In genomic region chr2:175630319-175631246, GRCh38 we compare ENCODE assay signal across 1 cellular context.
A peak's percentile ranks its signal among the peaks of the same experiment; 100 is the strongest.
TF ChIP-seq lines count a peak whose summit lies in the region.

No MANE protein-coding gene starts in this region.

TF ChIP-seq in HepG2, 621 proteins besides CTCF, POLR2A, EP300 and RAD21 (continued from another document and continues in another):
- TF ChIP-seq MAFK (conservative IDR thresholded peaks at IDR 0.05 in 1 of 2, IDR thresholded peaks at IDR 0.05 in 1 of 2; ENCODE audit: low read length in 2 of 2): peak; percentile 41 to 74
- no peak for TF ChIP-seq ZNF879 (CRISPR knock-in tag; IDR thresholded peaks at IDR 0.05)
- peak; percentile 59; the same call in 1 of the 2 replicates for TF ChIP-seq HOMEZ (CRISPR knock-in tag; IDR thresholded peaks at IDR 0.05; ENCODE audit: low read depth)
- no peak for TF ChIP-seq SOX13 (IDR thresholded peaks at IDR 0.05)
- peak in 1 of 2 experiments; percentile 67; a peak in 2 of 4 replicates for TF ChIP-seq SOX13 (CRISPR knock-in tag; conservative IDR thresholded peaks at IDR 0.05 in 1 of 2, IDR thresholded peaks at IDR 0.05 in 1 of 2)
- peak; percentile 44; the same call in 1 of the 2 replicates for TF ChIP-seq TBX2 (CRISPR knock-in tag; IDR thresholded peaks at IDR 0.05; ENCODE audit: borderline replicate concordance)
- 0 out of 2 replicates have a peak, but pooled peaks have one; percentile 30 for TF ChIP-seq EED (CRISPR knock-in tag; IDR thresholded peaks at IDR 0.05)
- TF ChIP-seq NR2F1 (CRISPR knock-in tag; IDR thresholded peaks at IDR 0.05): 0 out of 4 replicates have a peak, but pooled peaks of 1 of the 2 experiments have one; percentile 15
- peak; percentile 28; the same call in 1 of the 2 replicates for TF ChIP-seq RXRB (CRISPR knock-in tag; IDR thresholded peaks at IDR 0.05; ENCODE audit: borderline replicate concordance)
- peak; percentile 32 for TF ChIP-seq FOSL2 (CRISPR knock-in tag; IDR thresholded peaks at IDR 0.05)
- TF ChIP-seq MTA1 (CRISPR knock-in tag; IDR thresholded peaks at IDR 0.05; ENCODE audit: borderline replicate concordance): no peak
- TF ChIP-seq FOXP1 (IDR thresholded peaks at IDR 0.05): no peak
- peak; percentile 23; the same call in 1 of the 2 replicates for TF ChIP-seq FOXP1 (CRISPR knock-in tag; IDR thresholded peaks at IDR 0.05)
- TF ChIP-seq, protein P1, sequence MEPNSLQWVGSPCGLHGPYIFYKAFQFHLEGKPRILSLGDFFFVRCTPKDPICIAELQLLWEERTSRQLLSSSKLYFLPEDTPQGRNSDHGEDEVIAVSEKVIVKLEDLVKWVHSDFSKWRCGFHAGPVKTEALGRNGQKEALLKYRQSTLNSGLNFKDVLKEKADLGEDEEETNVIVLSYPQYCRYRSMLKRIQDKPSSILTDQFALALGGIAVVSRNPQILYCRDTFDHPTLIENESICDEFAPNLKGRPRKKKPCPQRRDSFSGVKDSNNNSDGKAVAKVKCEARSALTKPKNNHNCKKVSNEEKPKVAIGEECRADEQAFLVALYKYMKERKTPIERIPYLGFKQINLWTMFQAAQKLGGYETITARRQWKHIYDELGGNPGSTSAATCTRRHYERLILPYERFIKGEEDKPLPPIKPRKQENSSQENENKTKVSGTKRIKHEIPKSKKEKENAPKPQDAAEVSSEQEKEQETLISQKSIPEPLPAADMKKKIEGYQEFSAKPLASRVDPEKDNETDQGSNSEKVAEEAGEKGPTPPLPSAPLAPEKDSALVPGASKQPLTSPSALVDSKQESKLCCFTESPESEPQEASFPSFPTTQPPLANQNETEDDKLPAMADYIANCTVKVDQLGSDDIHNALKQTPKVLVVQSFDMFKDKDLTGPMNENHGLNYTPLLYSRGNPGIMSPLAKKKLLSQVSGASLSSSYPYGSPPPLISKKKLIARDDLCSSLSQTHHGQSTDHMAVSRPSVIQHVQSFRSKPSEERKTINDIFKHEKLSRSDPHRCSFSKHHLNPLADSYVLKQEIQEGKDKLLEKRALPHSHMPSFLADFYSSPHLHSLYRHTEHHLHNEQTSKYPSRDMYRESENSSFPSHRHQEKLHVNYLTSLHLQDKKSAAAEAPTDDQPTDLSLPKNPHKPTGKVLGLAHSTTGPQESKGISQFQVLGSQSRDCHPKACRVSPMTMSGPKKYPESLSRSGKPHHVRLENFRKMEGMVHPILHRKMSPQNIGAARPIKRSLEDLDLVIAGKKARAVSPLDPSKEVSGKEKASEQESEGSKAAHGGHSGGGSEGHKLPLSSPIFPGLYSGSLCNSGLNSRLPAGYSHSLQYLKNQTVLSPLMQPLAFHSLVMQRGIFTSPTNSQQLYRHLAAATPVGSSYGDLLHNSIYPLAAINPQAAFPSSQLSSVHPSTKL (CRISPR knock-in tag; IDR thresholded peaks at IDR 0.05): peak; percentile 59
- peak; percentile 12; the same call in 1 of the 2 replicates for TF ChIP-seq ELF3 (CRISPR knock-in tag; IDR thresholded peaks at IDR 0.05)
- TF ChIP-seq, protein P2, sequence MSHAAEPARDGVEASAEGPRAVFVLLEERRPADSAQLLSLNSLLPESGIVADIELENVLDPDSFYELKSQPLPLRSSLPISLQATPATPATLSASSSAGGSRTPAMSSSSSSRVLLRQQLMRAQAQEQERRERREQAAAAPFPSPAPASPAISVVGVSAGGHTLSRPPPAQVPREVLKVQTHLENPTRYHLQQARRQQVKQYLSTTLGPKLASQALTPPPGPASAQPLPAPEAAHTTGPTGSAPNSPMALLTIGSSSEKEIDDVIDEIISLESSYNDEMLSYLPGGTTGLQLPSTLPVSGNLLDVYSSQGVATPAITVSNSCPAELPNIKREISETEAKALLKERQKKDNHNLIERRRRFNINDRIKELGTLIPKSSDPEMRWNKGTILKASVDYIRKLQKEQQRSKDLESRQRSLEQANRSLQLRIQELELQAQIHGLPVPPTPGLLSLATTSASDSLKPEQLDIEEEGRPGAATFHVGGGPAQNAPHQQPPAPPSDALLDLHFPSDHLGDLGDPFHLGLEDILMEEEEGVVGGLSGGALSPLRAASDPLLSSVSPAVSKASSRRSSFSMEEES (CRISPR knock-in tag; IDR thresholded peaks at IDR 0.05): peak; percentile 15; the same call in 1 of the 2 replicates
- peak; percentile 69 for TF ChIP-seq CEBPG (CRISPR knock-in tag; IDR thresholded peaks at IDR 0.05)
- TF ChIP-seq GZF1 (CRISPR knock-in tag; IDR thresholded peaks at IDR 0.05): no peak
- no peak for TF ChIP-seq FOXA1 (IDR thresholded peaks at IDR 0.05)
- TF ChIP-seq FOXA1 (CRISPR knock-in tag; IDR thresholded peaks at IDR 0.05): peak; percentile 91
- no peak for TF ChIP-seq PAX8 (CRISPR knock-in tag; IDR thresholded peaks at IDR 0.05; ENCODE audit: borderline replicate concordance)
- 0 out of 2 replicates have a peak, but pooled peaks have one; percentile 14 for TF ChIP-seq ATF1 (CRISPR knock-in tag; IDR thresholded peaks at IDR 0.05)
- TF ChIP-seq GATAD2A (CRISPR knock-in tag; IDR thresholded peaks at IDR 0.05): peak; percentile 38; the same call in 1 of the 2 replicates
- peak; percentile 84 for TF ChIP-seq TEAD3 (CRISPR knock-in tag; optimal IDR thresholded peaks at IDR 0.05; ENCODE audit: borderline replicate concordance)
- no peak for TF ChIP-seq ZFYVE20 (CRISPR knock-in tag; IDR thresholded peaks at IDR 0.05; ENCODE audit: borderline replicate concordance, low read depth)
- TF ChIP-seq ZMYM4 (CRISPR knock-in tag; IDR thresholded peaks at IDR 0.05): 0 out of 2 replicates have a peak, but pooled peaks have one; percentile 34
- TF ChIP-seq SOX5 (CRISPR knock-in tag; IDR thresholded peaks at IDR 0.05; ENCODE audit: borderline replicate concordance): peak; percentile 35; the same call in 1 of the 2 replicates
- TF ChIP-seq ZBTB44 (CRISPR knock-in tag; IDR thresholded peaks at IDR 0.05): no peak
- TF ChIP-seq SMC3 (IDR thresholded peaks at IDR 0.05; ENCODE audit: low read length): peak; percentile 69
- peak; percentile 31; the same call in 1 of the 2 replicates for TF ChIP-seq SALL1 (CRISPR knock-in tag; IDR thresholded peaks at IDR 0.05)
- TF ChIP-seq CEBPB (IDR thresholded peaks at IDR 0.05; ENCODE audit: borderline replicate concordance, low read depth, low read length): peak; percentile 55; the same call in 1 of the 2 replicates
- TF ChIP-seq, protein P3, sequence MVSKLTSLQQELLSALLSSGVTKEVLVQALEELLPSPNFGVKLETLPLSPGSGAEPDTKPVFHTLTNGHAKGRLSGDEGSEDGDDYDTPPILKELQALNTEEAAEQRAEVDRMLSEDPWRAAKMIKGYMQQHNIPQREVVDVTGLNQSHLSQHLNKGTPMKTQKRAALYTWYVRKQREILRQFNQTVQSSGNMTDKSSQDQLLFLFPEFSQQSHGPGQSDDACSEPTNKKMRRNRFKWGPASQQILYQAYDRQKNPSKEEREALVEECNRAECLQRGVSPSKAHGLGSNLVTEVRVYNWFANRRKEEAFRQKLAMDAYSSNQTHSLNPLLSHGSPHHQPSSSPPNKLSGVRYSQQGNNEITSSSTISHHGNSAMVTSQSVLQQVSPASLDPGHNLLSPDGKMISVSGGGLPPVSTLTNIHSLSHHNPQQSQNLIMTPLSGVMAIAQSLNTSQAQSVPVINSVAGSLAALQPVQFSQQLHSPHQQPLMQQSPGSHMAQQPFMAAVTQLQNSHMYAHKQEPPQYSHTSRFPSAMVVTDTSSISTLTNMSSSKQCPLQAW (CRISPR knock-in tag; IDR thresholded peaks at IDR 0.05): peak; percentile 32; the same call in 1 of the 2 replicates
- peak; percentile 28; the same call in 1 of the 2 replicates for TF ChIP-seq CREB1 (IDR thresholded peaks at IDR 0.05)
- TF ChIP-seq CREB1 (CRISPR knock-in tag; IDR thresholded peaks at IDR 0.05): no peak
- TF ChIP-seq ZBTB40 (IDR thresholded peaks at IDR 0.05): no peak
- TF ChIP-seq ZBTB40 (CRISPR knock-in tag; IDR thresholded peaks at IDR 0.05): peak; percentile 33; the same call in 1 of the 2 replicates
- TF ChIP-seq SRF (IDR thresholded peaks at IDR 0.05; ENCODE audit: low read depth, low read length): no peak
- TF ChIP-seq ZNF788 (CRISPR knock-in tag; IDR thresholded peaks at IDR 0.05; ENCODE audit: borderline replicate concordance): peak; percentile 56; the same call in 1 of the 2 replicates
- TF ChIP-seq ZNF224 (CRISPR knock-in tag; IDR thresholded peaks at IDR 0.05): 0 out of 2 replicates have a peak, but pooled peaks have one; percentile 28
- peak; percentile 58 for TF ChIP-seq MAFF (IDR thresholded peaks at IDR 0.05; ENCODE audit: low read depth, low read length)
- 0 out of 4 replicates have a peak, but pooled peaks of 1 of the 2 experiments have one; percentile 13 for TF ChIP-seq ATF4 (CRISPR knock-in tag; IDR thresholded peaks at IDR 0.05)
- TF ChIP-seq ZFP1 (CRISPR knock-in tag; IDR thresholded peaks at IDR 0.05): peak; percentile 22; the same call in 1 of the 2 replicates
- peak; percentile 40; the same call in 1 of the 2 replicates for TF ChIP-seq ZNF772 (CRISPR knock-in tag; IDR thresholded peaks at IDR 0.05)
